Comparison of ENCODE assay signal across 8 cellular contexts in the genomic region with DNA sequence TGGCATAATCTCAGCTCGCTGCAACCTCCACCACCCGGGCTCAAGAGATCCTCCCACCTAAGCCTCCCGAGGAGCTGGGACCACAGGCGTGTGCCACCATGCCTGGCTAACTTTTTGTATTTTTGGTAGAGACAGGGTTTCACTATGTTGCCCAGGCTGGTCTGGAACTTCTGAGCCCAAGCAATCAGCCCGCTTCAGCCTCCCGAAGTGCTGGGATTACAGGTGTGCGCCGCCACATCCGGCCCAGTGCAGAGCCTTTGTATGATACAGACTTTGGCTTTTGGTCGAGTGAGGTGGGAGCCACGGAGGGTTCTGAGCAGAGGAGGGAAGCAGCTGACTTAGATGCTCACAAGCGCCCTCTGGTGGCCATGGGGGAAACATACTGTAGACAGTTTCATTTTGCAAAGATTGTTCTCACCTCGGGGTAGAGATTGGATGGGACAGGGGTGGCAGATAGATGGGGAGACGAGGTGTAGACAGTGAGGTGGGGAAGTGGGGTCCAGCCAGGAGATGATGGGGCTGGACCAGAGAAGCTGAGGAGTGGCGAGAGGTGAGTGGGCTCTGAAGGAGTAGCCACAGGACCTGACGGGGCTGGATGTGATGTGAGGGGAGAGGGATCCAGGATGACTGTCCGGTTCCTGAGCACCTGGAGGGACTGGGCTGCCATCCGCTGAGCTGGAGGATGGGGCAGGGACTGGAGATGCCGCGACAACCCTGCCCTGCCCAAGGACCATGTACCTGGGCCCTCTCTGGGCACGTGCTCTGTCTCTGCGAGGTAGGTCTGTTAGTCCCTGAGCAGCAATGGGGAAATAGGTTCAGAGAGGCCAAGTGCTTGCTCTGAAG.
DNase-seq lines count a peak whose midpoint lies in the region; ATAC-seq, FAIRE-seq and TF ChIP-seq lines count a peak whose summit lies in the region.
"Not testable (repeated sequence)": the region's sequence is repeated elsewhere in the genome, so short reads cannot be mapped to it uniquely, and the experiment has no call there.

No MANE protein-coding gene starts in this region.

- TF ChIP-seq POLR2A in ovary (IDR thresholded peaks at IDR 0.05) = not testable (repeated sequence)

- peak; percentile 39 for DNase-seq in D721Med (ENCODE audit: insufficient read length, low spot score)
- peak; percentile 42 to 55 for DNase-seq in Kasumi-1 (lab: John Stamatoyannopoulos, UW)
- DNase-seq in RKO (ENCODE audit: low spot score) = peak; percentile 58
- peak; percentile 84 to 86 for DNase-seq in activated CD4-positive, alpha-beta T cell treated with anti-CD3 and anti-CD28 coated beads, Interleukin-2, amount 50 U/mL, for 48 hours
- DNase-seq in brain microvascular endothelial cell = peak; percentile 48
- DNase-seq in left cardiac atrium = peak; percentile 69
- peak; percentile 3 to 67 (median 63) for DNase-seq in ovary
- DNase-seq in stimulated activated CD8-positive, alpha-beta memory T cell treated with anti-CD3 and anti-CD28 coated beads, Interleukin-7, amount 100 ng/mL, for 48 hours (ENCODE audit: extremely low read depth in 1 of 2, low read depth in 1 of 2) = peak; percentile 35 to 68

- H3K27ac ChIP-seq in brain microvascular endothelial cell, ovary: not testable (repeated sequence)

- intact Hi-C loops in left cardiac atrium (cut with DNase I) = loop anchor here in 1 of 2 donors (5.0 kb wide), 1 partner anchor 242 kb away; the partner anchor contains the start of gene GOSR1
- intact Hi-C loops in ovary (cut with DNase I) = not testable (repeated sequence)

- in situ Hi-C loops in brain microvascular endothelial cell (cut with HindIII; ENCODE audit: low pct_ligation_motif_present, low sequenced_read_pairs) = not testable (repeated sequence)

- H3K4me3 ChIP-seq in brain microvascular endothelial cell (ENCODE audit: low read depth, low read length); ovary: not testable (repeated sequence)

- not testable (repeated sequence) for H3K27me3 ChIP-seq in brain microvascular endothelial cell (replicated peaks); ovary

- FAIRE-seq in D721Med (lab: Jason Lieb, UNC) = not testable (repeated sequence)

- not testable (repeated sequence) for H3K36me3 ChIP-seq in brain microvascular endothelial cell (replicated peaks); ovary

- ATAC-seq in left cardiac atrium = peak; percentile 41 to 57

- WGBS in ovary, 3 donors = 75 to 78% (median 76%) methylated on average over 22 of the region's 22 CpGs

- TF ChIP-seq EP300 in ovary (IDR thresholded peaks at IDR 0.05) = not testable (repeated sequence)

- H3K9me3 ChIP-seq in ovary = not testable (repeated sequence)

- H3K4me1 ChIP-seq in ovary (ENCODE audit: insufficient read depth) = not testable (repeated sequence)

- TF ChIP-seq CTCF in D721Med (IDR thresholded peaks at IDR 0.05; ENCODE audit: insufficient read depth, missing control alignments) = peak; percentile 73
- TF ChIP-seq CTCF in brain microvascular endothelial cell (IDR thresholded peaks at IDR 0.05; ENCODE audit: low read depth, low read length, missing control alignments) = peak; percentile 73
- peak in 1 of 3 donors; percentile 35 for TF ChIP-seq CTCF in ovary (IDR thresholded peaks at IDR 0.05)
